8 cellular contexts compared by ENCODE assay signal in the genomic region with DNA sequence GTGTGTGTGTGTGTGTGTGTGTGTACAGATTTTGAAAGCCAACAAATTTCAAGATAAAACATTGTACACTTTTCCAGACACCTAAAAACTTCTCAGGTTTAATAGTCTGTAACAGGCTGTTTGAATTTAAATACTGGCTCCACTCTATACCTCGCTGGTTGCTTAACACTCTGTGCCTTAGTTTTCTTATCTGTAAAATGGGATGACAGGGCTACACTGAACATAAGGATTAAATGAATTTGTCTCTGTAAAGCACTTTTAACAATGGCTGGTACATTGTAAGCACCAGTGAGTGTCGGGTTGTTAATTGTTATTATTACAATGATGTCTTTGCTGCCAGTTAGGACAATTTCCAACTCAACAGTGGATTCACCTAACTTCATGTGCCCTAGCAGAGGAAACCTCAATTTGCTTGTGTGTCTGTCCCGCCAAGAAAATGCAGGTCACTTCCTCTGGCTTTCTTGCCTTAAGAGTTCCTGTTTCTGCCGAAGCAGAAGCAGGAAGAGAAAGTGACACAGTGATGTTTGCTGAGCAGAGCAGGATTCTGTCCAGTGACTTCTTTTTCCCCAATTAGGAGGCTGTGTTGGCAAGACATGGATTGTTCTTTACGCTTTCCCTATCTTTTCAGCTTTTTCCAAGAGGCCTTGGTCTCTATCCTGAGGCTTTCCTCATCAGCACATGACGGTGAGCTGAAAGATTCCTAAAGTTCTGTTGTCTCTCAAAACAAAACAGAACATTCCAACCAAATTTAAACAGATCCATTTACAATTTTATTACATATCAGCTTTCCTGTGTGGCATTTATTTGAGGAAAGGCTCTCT.
DNase-seq lines count a peak whose midpoint lies in the region; ATAC-seq, FAIRE-seq and TF ChIP-seq lines count a peak whose summit lies in the region.

No MANE protein-coding gene starts in this region.

- H3K4me2 ChIP-seq in GM12878 (ENCODE audit: control insufficient read depth, insufficient read depth) = peak overlapping the region; percentile 65

- TF ChIP-seq POLR2A in GM12878 (IDR thresholded peaks at IDR 0.05; ENCODE audit: low read depth, low read length) = peak; percentile 58
- no peak for TF ChIP-seq POLR2A in H54 (IDR thresholded peaks at IDR 0.05; ENCODE audit: low read depth, low read length)

- no peak overlapping the region; the same call in 1 of the 2 replicates for H3K4me3 Mint-ChIP-seq in HFFc6
- H3K4me3 Mint-ChIP-seq in mesothelial cell of epicardium = no peak overlapping the region

- SMC1A ChIA-PET in GM12878 (lab: Charles Lee; ENCODE audit: uncharacterized antibody, unreplicated experiment) = interaction anchor here (0.7 to 2.8 kb wide), 25 partner anchors 8 to 161 kb away, joined by 3 to 49 read pairs (median 4); no protein-coding TSS in a partner anchor

- H3K27ac ChIP-seq in GM12878 (ENCODE audit: control insufficient read depth, insufficient read depth) = peak overlapping the region; percentile 89

- no peaks in the 10 kb centered on the region; the same call in 1 of the 3 replicates for H3K9me3 ChIP-seq in GM12878 (replicated peaks; ENCODE audit: control insufficient read depth, insufficient read depth, low read length)

- DNase-seq in HFFc6 (no peak), NOMO-1 (lab: John Stamatoyannopoulos, UW; ENCODE audit: unreplicated experiment in 2 of 2) (peak; percentile 85 to 95), GM12878 (ENCODE audit: low read depth, low spot score) (peak; percentile 79), mesothelial cell of epicardium (ENCODE audit: low spot score in 2 of 2, unreplicated experiment in 2 of 2) (no peak), COLO668 (lab: John Stamatoyannopoulos, UW; ENCODE audit: unreplicated experiment) (no peak), H54 (ENCODE audit: insufficient read length, low spot score) (no peak), HuH-7 (ENCODE audit: low spot score) (no peak)

- CTCF ChIA-PET in GM12878 (lab: Yijun Ruan, JAX) = interaction anchor here (0.5 to 1.8 kb wide), 8 partner anchors 11 to 193 kb away, joined by 3 to 6 read pairs (median 4); no protein-coding TSS in a partner anchor

- H3K36me3 Mint-ChIP-seq in HFFc6 (ENCODE audit: low read depth) (no peaks in the 10 kb centered on the region; the same call in 1 of the 2 replicates), mesothelial cell of epicardium (no peaks in the 10 kb centered on the region)

- peaks cover 2% of the 10 kb centered on the region; the same call in 1 of the 2 replicates for H3K27me3 Mint-ChIP-seq in HFFc6 (ENCODE audit: insufficient read depth)
- H3K27me3 Mint-ChIP-seq in mesothelial cell of epicardium (ENCODE audit: low read depth) = peaks cover 1% of the 10 kb centered on the region

- no peaks in the 10 kb centered on the region for H3K27me3 ChIP-seq in GM12878 (replicated peaks in 1 of 2; ENCODE audit: control insufficient read depth in 2 of 2, insufficient read depth in 2 of 2, low read length in 1 of 2)

- H3K4me3 ChIP-seq in GM12878 = peak overlapping the region; percentile 60

- peaks cover 17% of the 10 kb centered on the region for H3K4me1 Mint-ChIP-seq in HFFc6 (ENCODE audit: low read depth)
- H3K4me1 Mint-ChIP-seq in mesothelial cell of epicardium = peaks cover 11% of the 10 kb centered on the region

- peak; percentile 98 for FAIRE-seq in GM12878 (lab: Jason Lieb, UNC)
- no peak for FAIRE-seq in H54 (lab: Jason Lieb, UNC)

- RAD21 ChIA-PET in GM12878 (lab: Charles Lee; ENCODE audit: unreplicated experiment) = interaction anchor here (0.6 to 3.6 kb wide), 15 partner anchors 9 to 349 kb away, joined by 3 to 21 read pairs (median 8); partner anchors contain the start of gene ATP2B1

- 0 out of 2 replicates have a peak, but pooled peaks have one; percentile 19 for TF ChIP-seq RAD21 in GM12878 (IDR thresholded peaks at IDR 0.05; ENCODE audit: insufficient read depth, low read depth, low read length)

- H3K9me3 Mint-ChIP-seq in HFFc6 (no peaks in the 10 kb centered on the region), mesothelial cell of epicardium (peaks cover 8% of the 10 kb centered on the region)

- H3K4me1 ChIP-seq in GM12878 (ENCODE audit: control insufficient read depth, insufficient read depth, low read length) = peaks cover 38% of the 10 kb centered on the region

- peak in 1 of 2 experiments; percentile 17; a peak in 1 of 4 replicates for TF ChIP-seq EP300 in GM12878 (IDR thresholded peaks at IDR 0.05; ENCODE audit: borderline replicate concordance in 1 of 2, control insufficient read depth in 1 of 2, low read depth in 2 of 2, low read length in 2 of 2)

- under 1% methylated on average over 6 of the region's 6 CpGs for WGBS in GM12878 (ENCODE audit: insufficient coverage, insufficient replicate concordance, low lambda C conversion rate, missing lambda C conversion rate)

- no peaks in the 10 kb centered on the region for H3K36me3 ChIP-seq in GM12878 (ENCODE audit: control insufficient read depth in 2 of 2, insufficient read depth in 2 of 2, low read length in 1 of 2)

- BruUV-seq in GM12878 (replicated peaks; lab: Mats Ljungman, UMichigan) = TSS peak; percentile 96

- POLR2A ChIA-PET in GM12878 (lab: Charles Lee) = interaction anchor here (1.1 to 3.2 kb wide), 9 partner anchors 10 to 157 kb away, joined by 3 to 12 read pairs (median 4); partner anchors contain the start of gene ATP2B1

- in situ Hi-C loops in GM12878 (cut with MboI) = no loop called here

- intact Hi-C loops in GM12878 (cut with micrococcal nuclease; ENCODE audit: unreplicated experiment) = loop anchor here (1.0 to 5.0 kb wide), 4 partner anchors 18 to 102 kb away; no protein-coding TSS in a partner anchor

- TF ChIP-seq CTCF in HFFc6 (IDR thresholded peaks at IDR 0.05) (no peak), GM12878 (IDR thresholded peaks at IDR 0.05 in 2 of 3, conservative IDR thresholded peaks at IDR 0.05 in 1 of 3; ENCODE audit: control insufficient read depth in 2 of 3, extremely low read depth in 1 of 3, insufficient read depth in 1 of 3, low read depth in 3 of 3, low read length in 3 of 3) (no peak), mesothelial cell of epicardium (IDR thresholded peaks at IDR 0.05; ENCODE audit: unreplicated experiment) (no peak)

- peak overlapping the region; percentile 75 for H2AFZ ChIP-seq in GM12878 (ENCODE audit: control insufficient read depth, low read depth, low read length)

- no peaks in the 10 kb centered on the region for H3K79me2 ChIP-seq in GM12878 (ENCODE audit: control insufficient read depth, insufficient read depth, low read length)

- H3K9ac ChIP-seq in GM12878 (ENCODE audit: control insufficient read depth, insufficient read depth, low read length) = peak overlapping the region; percentile 67

- H3K27ac Mint-ChIP-seq in HFFc6 = peak overlapping the region; percentile 12; the same call in 1 of the 2 replicates
- H3K27ac Mint-ChIP-seq in mesothelial cell of epicardium = peak overlapping the region; percentile 17

- H4K20me1 ChIP-seq in GM12878 (ENCODE audit: control insufficient read depth, insufficient read depth) = no peaks in the 10 kb centered on the region

- ATAC-seq in GM18508 (IDR thresholded peaks at IDR 0.05; ENCODE audit: insufficient read depth, unreplicated experiment) = peak; percentile 53
- peak; percentile 75 for ATAC-seq in GM12878

TF ChIP-seq in GM12878, 131 proteins besides CTCF, POLR2A, EP300 and RAD21 (continues in another document):
- TF ChIP-seq ZNF207 (IDR thresholded peaks at IDR 0.05; ENCODE audit: borderline replicate concordance) = no peak
- TF ChIP-seq HDAC2 (IDR thresholded peaks at IDR 0.05) = no peak
- no peak; the same call in 1 of the 2 replicates for TF ChIP-seq ZBTB40 (IDR thresholded peaks at IDR 0.05; ENCODE audit: borderline replicate concordance)
- peak in 1 of 2 experiments; percentile 6; a peak in 1 of 4 replicates for TF ChIP-seq BHLHE40 (IDR thresholded peaks at IDR 0.05; ENCODE audit: borderline replicate concordance in 1 of 2, low read depth in 2 of 2, low read length in 1 of 2)
- no peak for TF ChIP-seq PAX8 (IDR thresholded peaks at IDR 0.05)
- no peak for TF ChIP-seq NR2F1 (conservative IDR thresholded peaks at IDR 0.05)
- TF ChIP-seq TBL1XR1 (IDR thresholded peaks at IDR 0.05; ENCODE audit: low read depth, low read length) = no peak
- TF ChIP-seq YBX1 (IDR thresholded peaks at IDR 0.05) = no peak
- peak; percentile 69 for TF ChIP-seq YY1 (IDR thresholded peaks at IDR 0.05; ENCODE audit: low read depth, low read length)
- no peak for TF ChIP-seq CBX5 (IDR thresholded peaks at IDR 0.05; ENCODE audit: low read depth)

Comparison
In these comparisons a context has a peak if more than half of its experiments do, and no peak if none do; other contexts are left out.
1. DNase-seq: peak in NOMO-1 (2 of 2) and GM12878 (single experiment); none in HFFc6 (single experiment), mesothelial cell of epicardium (0 of 2), COLO668 (single experiment), H54 (single experiment) and HuH-7 (single experiment).